Comparison of ENCODE assay signal across 8 cellular contexts in the genomic region with DNA sequence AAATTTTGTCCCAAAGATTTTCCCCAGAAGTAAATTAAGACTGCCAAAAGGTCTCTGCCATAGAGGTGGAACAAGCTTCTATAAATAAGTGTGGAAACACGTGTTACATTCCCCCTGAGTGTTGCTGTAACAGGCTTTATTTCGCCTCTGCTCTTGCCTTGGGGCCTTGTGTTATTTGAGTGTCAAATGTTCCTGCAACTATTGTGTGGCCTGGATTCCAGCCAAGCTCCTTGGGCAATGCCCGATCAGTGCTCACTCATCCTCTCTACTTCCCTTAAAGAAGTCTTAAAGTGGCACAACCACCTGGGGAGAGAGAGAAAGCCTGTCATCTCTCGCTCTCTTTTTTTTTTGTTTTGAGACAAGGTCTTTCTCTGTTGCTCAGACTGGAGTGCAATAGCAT.
DNase-seq lines count a peak whose midpoint lies in the region; ATAC-seq, FAIRE-seq and TF ChIP-seq lines count a peak whose summit lies in the region.

No MANE protein-coding gene starts in this region.

- H4K20me1 ChIP-seq in K562 (replicated peaks; ENCODE audit: control insufficient read depth, insufficient read depth, low read length), result no peaks in the 10 kb centered on the region

- H3K4me3 ChIP-seq in K562 (no peak overlapping the region), right lobe of liver (no peak overlapping the region)

- 14% methylated on average over 3 of the region's 4 CpGs for WGBS in K562 (ENCODE audit: insufficient coverage, low coverage, missing lambda C conversion rate)
- 17% methylated on average over 4 of the region's 4 CpGs for WGBS in right lobe of liver (ENCODE audit: insufficient coverage, low coverage, low lambda C conversion rate, missing lambda C conversion rate)

- BruUV-seq in K562 (replicated peaks; lab: Mats Ljungman, UMichigan), result no TSS peak

- H3K36me3 ChIP-seq in K562 (ENCODE audit: control insufficient read depth, insufficient read depth, low read length) (no peaks in the 10 kb centered on the region), right lobe of liver (no peaks in the 10 kb centered on the region)

- no peak for TF ChIP-seq EP300 in K562 (IDR thresholded peaks at IDR 0.05; ENCODE audit: low read length)

- TF ChIP-seq RAD21 in K562 (CRISPR knock-in tag; conservative IDR thresholded peaks at IDR 0.05 in 1 of 2, IDR thresholded peaks at IDR 0.05 in 1 of 2), result no peak

- H2AFZ ChIP-seq in K562 (ENCODE audit: low read depth, low read length), result 0 out of 2 replicates have a peak overlapping the region, but pooled peaks have one; percentile 3

- H3K27ac ChIP-seq in K562 (ENCODE audit: extremely low read depth, low read depth, low read length) (no peak overlapping the region), right lobe of liver (peak overlapping the region in 1 of 3 donors; percentile 30)

- POLR2A ChIA-PET in K562 (lab: Yijun Ruan, JAX), result no interaction called here

- no peak for TF ChIP-seq CTCF in K562 (IDR thresholded peaks at IDR 0.05 in 2 of 3, conservative IDR thresholded peaks at IDR 0.05 in 1 of 3; ENCODE audit: insufficient read depth in 2 of 3, low read depth in 1 of 3, low read length in 3 of 3)
- no peak for TF ChIP-seq CTCF in right lobe of liver (IDR thresholded peaks at IDR 0.05)
- no peak for TF ChIP-seq CTCF in GM13977 (IDR thresholded peaks at IDR 0.05; ENCODE audit: extremely low read depth, insufficient read depth, missing control alignments)

- H3K9me1 ChIP-seq in K562 (ENCODE audit: control insufficient read depth, insufficient read depth, low read length), result no peaks in the 10 kb centered on the region

- H3K27me3 ChIP-seq in K562 (ENCODE audit: control insufficient read depth in 2 of 2, insufficient read depth in 2 of 2, low read length in 2 of 2), result 0 out of 5 replicates have a peak, but pooled peaks cover 0 to 5% of the 10 kb centered on the region in 2 experiments
- H3K27me3 ChIP-seq in right lobe of liver, result no peaks in the 10 kb centered on the region

- H3K79me2 ChIP-seq in K562 (ENCODE audit: control insufficient read depth, insufficient read depth, low read length), result no peaks in the 10 kb centered on the region

- H3K4me2 ChIP-seq in K562 (ENCODE audit: insufficient read depth, low read length), result no peak overlapping the region

- in situ Hi-C loops in K562 (cut with MboI) (no loop called here), GM13977 (cut with MboI; ENCODE audit: low pct_unique_long_range_greater_than_20kb, low sequenced_read_pairs, unreplicated experiment) (no loop called here)

- no peak overlapping the region for H3K9ac ChIP-seq in K562 (ENCODE audit: insufficient read depth in 1 of 2, low read depth in 2 of 2, low read length in 2 of 2)

- TF ChIP-seq POLR2A in K562 (conservative IDR thresholded peaks at IDR 0.05) (no peak), right lobe of liver (IDR thresholded peaks at IDR 0.05) (no peak)

- H3K9me3 ChIP-seq in K562 (replicated peaks; ENCODE audit: control insufficient read depth, insufficient read depth, low read depth, low read length) (no peaks in the 10 kb centered on the region), right lobe of liver (no peaks in the 10 kb centered on the region)

- CTCF ChIA-PET in K562 (lab: Yijun Ruan, JAX; ENCODE audit: low intra/inter-chr PET ratio), result no interaction called here

- intact Hi-C loops in K562 (cut with micrococcal nuclease) (loop anchor here (5.0 kb wide), 1 partner anchor 47 kb away; no protein-coding TSS in a partner anchor), right lobe of liver (cut with DNase I) (no loop called here)

- FAIRE-seq in K562 (lab: Jason Lieb, UNC), result no peak

- DNase-seq in ELR (ENCODE audit: low read depth) (peak; percentile 70), NCI-H2107 treated with DMSO at 0.1 percent for 48 hours (lab: John Stamatoyannopoulos, UW; ENCODE audit: unreplicated experiment) (peak; percentile 98), K562 (ENCODE audit: extremely low read depth in 1 of 4, low spot score in 3 of 4) (no peak), right lobe of liver (peak; percentile 82 to 88 (median 84)), NCI-H774 (lab: John Stamatoyannopoulos, UW) (no peak), GM13977 (ENCODE audit: low spot score) (no peak), middle frontal gyrus (ENCODE audit: extremely low spot score, low spot score) (no peak)

- H3K4me1 ChIP-seq in K562 (replicated peaks in 1 of 2; ENCODE audit: control insufficient read depth in 2 of 2, insufficient read depth in 2 of 2, low read length in 2 of 2) (no peaks in the 10 kb centered on the region), right lobe of liver (peaks cover 0 to 6% (median 0%) of the 10 kb centered on the region in 4 donors)

- ATAC-seq in K562 (no peak; the same call in 2 of the 3 replicates), right lobe of liver (peak; percentile 77 to 85 (median 84)), HG02763 (IDR thresholded peaks at IDR 0.05; ENCODE audit: unreplicated experiment) (no peak)

TF ChIP-seq in K562, 482 proteins besides CTCF, POLR2A, EP300 and RAD21:
- TF ChIP-seq CHD2 (IDR thresholded peaks at IDR 0.05; ENCODE audit: low read depth, low read length) (no peak), NELFE (IDR thresholded peaks at IDR 0.05; ENCODE audit: insufficient read depth, insufficient read length) (no peak), CSDE1 (IDR thresholded peaks at IDR 0.05) (no peak), NFIC (IDR thresholded peaks at IDR 0.05) (0 out of 2 replicates have a peak, but pooled peaks have one; percentile 8), ZNF408 (CRISPR knock-in tag; IDR thresholded peaks at IDR 0.05; ENCODE audit: low read depth) (no peak)

Comparison
In these comparisons a context has a peak if more than half of its experiments do, and no peak if none do; other contexts are left out.
1. DNase-seq: peak in ELR (single experiment), NCI-H2107 treated with DMSO at 0.1 percent for 48 hours (single experiment) and right lobe of liver (3 of 3); none in K562 (0 of 4), NCI-H774 (single experiment), GM13977 (single experiment) and middle frontal gyrus (single experiment).
2. ATAC-seq: peak in right lobe of liver (4 of 4); none in K562 (single experiment) and HG02763 (single experiment).